In genomic region chr10:131332821-131333220, GRCh38 we compare ENCODE assay signal across 2 cellular contexts. TPM values are rescaled to one million over a fixed set of nuclear protein-coding genes. Genes with fewer than 3 reads are reported as not detected.
"Had no signal": no experiment of that assay in that cellular context is flagged by ENCODE, and none has a peak within 500 bp of the region (broad histone marks: within the 10 kb centered on the region; RNA-seq: fewer than 3 reads in every experiment).

No MANE protein-coding gene starts in this region.

- DNase-seq: GDM1 had no signal

- H3K4me3 ChIP-seq: GM12878 had no signal

- ATAC-seq: GM12878 had no signal

RNA-seq across cellular contexts. Expression of gene TCERG1L, which starts 21.3 kb away (rescaled TPM):
- total RNA-seq: GM12878 had no signal
